Comparison of ENCODE assay signal across 18 cellular contexts in the genomic region with DNA sequence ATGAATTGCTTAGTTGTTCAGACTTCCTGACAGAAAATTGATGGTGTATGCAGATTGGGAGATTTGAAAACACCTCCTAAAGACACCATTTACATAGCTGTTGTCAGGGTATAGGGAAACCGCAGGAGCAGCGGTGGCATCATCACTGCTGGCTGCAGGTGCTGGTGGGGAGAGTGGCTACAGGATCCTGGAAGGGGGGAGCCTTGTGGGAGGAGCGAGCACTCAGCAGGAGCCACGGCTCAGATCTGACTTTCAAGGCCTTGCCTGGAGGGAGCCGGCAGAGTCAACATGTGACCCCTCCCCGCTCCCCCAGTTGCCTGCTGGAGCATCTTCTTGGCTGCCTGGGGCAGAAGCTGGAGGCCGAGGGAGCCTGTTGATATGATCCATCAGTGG. TPM values are rescaled to one million over a fixed set of nuclear protein-coding genes. Genes with fewer than 3 reads are reported as not detected.
A peak's percentile ranks its signal among the peaks of the same experiment; 100 is the strongest.
DNase-seq lines count a peak whose midpoint lies in the region; ATAC-seq and TF ChIP-seq lines count a peak whose summit lies in the region.
"Had no signal": no experiment of that assay in that cellular context is flagged by ENCODE, and none has a peak within 500 bp of the region (broad histone marks: within the 10 kb centered on the region; RNA-seq: fewer than 3 reads in every experiment).

No MANE protein-coding gene starts in this region.

- H3K36me3 ChIP-seq in endodermal cell (ENCODE audit: control insufficient read depth, insufficient read depth, low read length), result peaks cover 85% of the 10 kb centered on the region

- intact Hi-C loops in activated naive CD4-positive, alpha-beta T cell treated with anti-CD3 and anti-CD28 coated beads for 36 hours (cut with micrococcal nuclease), result no loop called here

- H3K9ac ChIP-seq in endodermal cell (ENCODE audit: extremely low read depth, low read length, poor library complexity, severe bottlenecking), result no peak overlapping the region

- no peak overlapping the region for H3K4me3 Mint-ChIP-seq in activated naive CD4-positive, alpha-beta T cell treated with anti-CD3 and anti-CD28 coated beads for 36 hours
- H3K4me3 Mint-ChIP-seq in activated naive CD4-positive, alpha-beta T cell treated with anti-CD3 and anti-CD28 coated beads, Interleukin-2, amount 10 ng/mL, durations not matched to agents 7 days and 5 days, result no peak overlapping the region
- H3K4me3 Mint-ChIP-seq in T-cell (no peak overlapping the region), endodermal cell (no peak overlapping the region)
- H3K4me3 Mint-ChIP-seq in stimulated activated naive CD8-positive, alpha-beta T cell treated with anti-CD3 and anti-CD28 coated beads, Interleukin-15, amount 100 ng/mL, for 72 hours, result no peak overlapping the region
- H3K4me3 Mint-ChIP-seq: neural crest cell had no signal

- H3K27ac ChIP-seq in endodermal cell (ENCODE audit: low read depth, low read length), result no peak overlapping the region
- H3K27ac ChIP-seq: stomach had no signal

- H3K9me3 ChIP-seq in endodermal cell (ENCODE audit: control insufficient read depth, low read length), result no peaks in the 10 kb centered on the region
- H3K9me3 ChIP-seq: stomach had no signal

- H3K27ac Mint-ChIP-seq in activated naive CD4-positive, alpha-beta T cell treated with anti-CD3 and anti-CD28 coated beads for 36 hours, result peak overlapping the region; percentile 34
- no peak overlapping the region for H3K27ac Mint-ChIP-seq in activated naive CD4-positive, alpha-beta T cell treated with anti-CD3 and anti-CD28 coated beads, Interleukin-2, amount 10 ng/mL, durations not matched to agents 7 days and 5 days
- H3K27ac Mint-ChIP-seq in T-cell (peak overlapping the region; percentile 58 to 67), endodermal cell (peak overlapping the region; percentile 15)
- peak overlapping the region; percentile 79 to 85 for H3K27ac Mint-ChIP-seq in stimulated activated naive CD8-positive, alpha-beta T cell treated with anti-CD3 and anti-CD28 coated beads, Interleukin-15, amount 100 ng/mL, for 72 hours

- TF ChIP-seq CTCF in endodermal cell (conservative IDR thresholded peaks at IDR 0.05), result no peak

- CTCF ChIA-PET in activated naive CD4-positive, alpha-beta T cell treated with anti-CD3 and anti-CD28 coated beads for 36 hours (lab: Charles Lee), result interaction anchor here (0.5 kb wide), 1 partner anchor 137 kb away, joined by 3 read pairs; no protein-coding TSS in a partner anchor
- CTCF ChIA-PET in activated naive CD4-positive, alpha-beta T cell treated with anti-CD3 and anti-CD28 coated beads, Interleukin-2, amount 10 ng/mL, durations not matched to agents 7 days and 5 days (lab: Charles Lee), result no interaction called here
- CTCF ChIA-PET in T-cell (lab: Charles Lee), result no interaction called here

- peaks cover 83% of the 10 kb centered on the region for H3K36me3 Mint-ChIP-seq in activated naive CD4-positive, alpha-beta T cell treated with anti-CD3 and anti-CD28 coated beads for 36 hours (ENCODE audit: low read depth)
- peaks cover 88% of the 10 kb centered on the region for H3K36me3 Mint-ChIP-seq in activated naive CD4-positive, alpha-beta T cell treated with anti-CD3 and anti-CD28 coated beads, Interleukin-2, amount 10 ng/mL, durations not matched to agents 7 days and 5 days
- peaks cover 82% of the 10 kb centered on the region for H3K36me3 Mint-ChIP-seq in T-cell
- peaks cover 81% of the 10 kb centered on the region for H3K36me3 Mint-ChIP-seq in endodermal cell (ENCODE audit: low read depth)

- H3K4me1 ChIP-seq in endodermal cell (ENCODE audit: control insufficient read depth, insufficient read depth, low read length), result no peaks in the 10 kb centered on the region

- peaks cover 8% of the 10 kb centered on the region for H3K4me1 Mint-ChIP-seq in activated naive CD4-positive, alpha-beta T cell treated with anti-CD3 and anti-CD28 coated beads for 36 hours (ENCODE audit: low read depth)
- no peaks in the 10 kb centered on the region for H3K4me1 Mint-ChIP-seq in activated naive CD4-positive, alpha-beta T cell treated with anti-CD3 and anti-CD28 coated beads, Interleukin-2, amount 10 ng/mL, durations not matched to agents 7 days and 5 days
- H3K4me1 Mint-ChIP-seq in T-cell (peaks cover 5 to 10% (median 7%) of the 10 kb centered on the region in 3 donors), endodermal cell (peaks cover 54% of the 10 kb centered on the region)
- H3K4me1 Mint-ChIP-seq in stimulated activated naive CD8-positive, alpha-beta T cell treated with anti-CD3 and anti-CD28 coated beads, Interleukin-15, amount 100 ng/mL, for 72 hours, result peaks cover 55% of the 10 kb centered on the region
- H3K4me1 Mint-ChIP-seq: neural crest cell had no signal

- WGBS in endodermal cell (ENCODE audit: insufficient coverage in 1 of 2, insufficient read length in 1 of 2), 2 experiments, result 47 to 59% methylated on average over 2 to 7 of the region's 7 CpGs

- no peaks in the 10 kb centered on the region for H3K27me3 ChIP-seq in endodermal cell (ENCODE audit: control insufficient read depth, insufficient read depth, low read length, poor library complexity, severe bottlenecking)
- H3K27me3 ChIP-seq: stomach had no signal

- no peak for DNase-seq in activated naive CD4-positive, alpha-beta T cell treated with anti-CD3 and anti-CD28 coated beads for 36 hours
- no peak for DNase-seq in activated naive CD4-positive, alpha-beta T cell treated with anti-CD3 and anti-CD28 coated beads, Interleukin-2, amount 10 ng/mL, durations not matched to agents 7 days and 5 days
- no peak for DNase-seq in T-cell
- peak; percentile 87 for DNase-seq in endodermal cell
- no peak for DNase-seq in stimulated activated naive CD8-positive, alpha-beta T cell treated with anti-CD3 and anti-CD28 coated beads, Interleukin-15, amount 100 ng/mL, for 72 hours
- no peak for DNase-seq in DMS79 (lab: John Stamatoyannopoulos, UW)
- DNase-seq in OCI-M1 (lab: John Stamatoyannopoulos, UW), result no peak
- DNase-seq: activated CD4-positive, alpha-beta T cell treated with anti-CD3 and anti-CD28 coated beads for 1 hour; head of caudate nucleus; KBM-7; NCI-H1048; NCI-H2081 treated with DMSO at 0.1 percent for 48 hours; NCI-H510A treated with DMSO at 0.1 percent for 48 hours; stimulated activated CD4-positive, alpha-beta T cell treated with anti-CD3 and anti-CD28 coated beads, Interleukin-15, amount 100 ng/mL, for 24 hours; stomach; T-helper 9 cell had no signal

- ATAC-seq in T-cell (replicated peaks in 1 of 4) (no peak), HG02759 (IDR thresholded peaks at IDR 0.05; ENCODE audit: unreplicated experiment) (no peak)
- no peak for ATAC-seq in stimulated activated naive CD8-positive, alpha-beta T cell treated with anti-CD3 and anti-CD28 coated beads, Interleukin-15, amount 100 ng/mL, for 72 hours

- H3K9me3 Mint-ChIP-seq in activated naive CD4-positive, alpha-beta T cell treated with anti-CD3 and anti-CD28 coated beads for 36 hours, result no peaks in the 10 kb centered on the region
- no peaks in the 10 kb centered on the region for H3K9me3 Mint-ChIP-seq in activated naive CD4-positive, alpha-beta T cell treated with anti-CD3 and anti-CD28 coated beads, Interleukin-2, amount 10 ng/mL, durations not matched to agents 7 days and 5 days
- H3K9me3 Mint-ChIP-seq in T-cell (no peaks in the 10 kb centered on the region), endodermal cell (no peaks in the 10 kb centered on the region)
- H3K9me3 Mint-ChIP-seq in stimulated activated naive CD8-positive, alpha-beta T cell treated with anti-CD3 and anti-CD28 coated beads, Interleukin-15, amount 100 ng/mL, for 72 hours, result no peaks in the 10 kb centered on the region
- H3K9me3 Mint-ChIP-seq: neural crest cell had no signal

- POLR2A ChIA-PET in T-cell (lab: Charles Lee), result no interaction called here

- no peak overlapping the region for H3K4me3 ChIP-seq in endodermal cell (ENCODE audit: low read length)
- H3K4me3 ChIP-seq: stomach had no signal

- no peaks in the 10 kb centered on the region for H3K27me3 Mint-ChIP-seq in activated naive CD4-positive, alpha-beta T cell treated with anti-CD3 and anti-CD28 coated beads for 36 hours (ENCODE audit: low read depth)
- H3K27me3 Mint-ChIP-seq in activated naive CD4-positive, alpha-beta T cell treated with anti-CD3 and anti-CD28 coated beads, Interleukin-2, amount 10 ng/mL, durations not matched to agents 7 days and 5 days, result no peaks in the 10 kb centered on the region
- H3K27me3 Mint-ChIP-seq in T-cell (no peaks in the 10 kb centered on the region), endodermal cell (ENCODE audit: insufficient read depth) (no peaks in the 10 kb centered on the region)
- no peaks in the 10 kb centered on the region for H3K27me3 Mint-ChIP-seq in stimulated activated naive CD8-positive, alpha-beta T cell treated with anti-CD3 and anti-CD28 coated beads, Interleukin-15, amount 100 ng/mL, for 72 hours

RNA-seq across cellular contexts. Expression of a gene that starts 26.1 kb away (rescaled TPM):
- total RNA-seq in activated naive CD4-positive, alpha-beta T cell treated with anti-CD3 and anti-CD28 coated beads for 36 hours, result 100 to 1,000 TPM; 137 to 138 TPM
- total RNA-seq in T-cell (100 to 1,000 TPM in 4 of 5 donors, 10 to 100 TPM in 1; 92.6 to 138 (median 113) TPM), endodermal cell (10 to 100 TPM; 24.5 to 28.1 TPM)
- 10.5 TPM for polyA plus RNA-seq in endodermal cell (2013, experiment 1 of 2)
- 11.2 TPM for polyA plus RNA-seq in endodermal cell (2013, experiment 2 of 2)
